In genomic region chr20:37677969-37678610, GRCh38 we compare ENCODE assay signal across 22 cellular contexts.
"Had no signal": no experiment of that assay in that cellular context is flagged by ENCODE, and none has a peak within 500 bp of the region (broad histone marks: within the 10 kb centered on the region; RNA-seq: fewer than 3 reads in every experiment).

No MANE protein-coding gene starts in this region.

- H3K4me1 ChIP-seq: esophagus squamous epithelium, gastroesophageal sphincter, pancreas, testis, tibial nerve had no signal

- DNase-seq: cerebellar nuclear complex; effector memory CD8-positive, alpha-beta T cell; esophagus squamous epithelium; foreskin fibroblast; glutamatergic neuron; immature natural killer cell; kidney; left cardiac atrium; left ventricle myocardium superior; mesendoderm; naive thymus-derived CD4-positive, alpha-beta T cell; pancreas; right cardiac atrium; stimulated activated CD4-positive, alpha-beta T cell treated with anti-CD3 and anti-CD28 coated beads, Interleukin-2, amount 100 ng/mL, for 48 hours; testis had no signal

- H3K36me3 ChIP-seq: esophagus squamous epithelium, gastroesophageal sphincter, pancreas, tibial nerve had no signal

- H3K4me3 Mint-ChIP-seq: dendritic cell treated with granulocyte-macrophage colony-stimulating factor and Interleukin-4, amounts not matched to agents 40 ng/mL and 50 ng/mL, for 4 days; effector memory CD8-positive, alpha-beta T cell; immature natural killer cell; naive thymus-derived CD4-positive, alpha-beta T cell; stimulated activated naive CD8-positive, alpha-beta T cell treated with anti-CD3 and anti-CD28 coated beads, Interleukin-15, Interleukin-2, amounts not matched to agents 100 ng/mL and 50 ng/mL, for 24 hours had no signal

- ATAC-seq: effector memory CD8-positive, alpha-beta T cell; gastroesophageal sphincter; naive thymus-derived CD4-positive, alpha-beta T cell; pancreas had no signal

- H3K27ac ChIP-seq: esophagus squamous epithelium, gastroesophageal sphincter, pancreas, testis, tibial nerve had no signal

- H3K4me3 ChIP-seq: esophagus squamous epithelium, gastroesophageal sphincter, pancreas, smooth muscle cell, testis, tibial nerve had no signal

- FAIRE-seq: colon, kidney, pancreas had no signal

- H3K9me3 Mint-ChIP-seq: dendritic cell treated with granulocyte-macrophage colony-stimulating factor and Interleukin-4, amounts not matched to agents 40 ng/mL and 50 ng/mL, for 4 days; effector memory CD8-positive, alpha-beta T cell; stimulated activated naive CD8-positive, alpha-beta T cell treated with anti-CD3 and anti-CD28 coated beads, Interleukin-15, Interleukin-2, amounts not matched to agents 100 ng/mL and 50 ng/mL, for 24 hours had no signal

- H3K27me3 ChIP-seq: pancreas, testis had no signal

- H3K27ac Mint-ChIP-seq: dendritic cell treated with granulocyte-macrophage colony-stimulating factor and Interleukin-4, amounts not matched to agents 40 ng/mL and 50 ng/mL, for 4 days; immature natural killer cell; naive thymus-derived CD4-positive, alpha-beta T cell; progenitor cell of endocrine pancreas; stimulated activated naive CD8-positive, alpha-beta T cell treated with anti-CD3 and anti-CD28 coated beads, Interleukin-15, Interleukin-2, amounts not matched to agents 100 ng/mL and 50 ng/mL, for 24 hours had no signal

- H3K4me2 ChIP-seq: smooth muscle cell had no signal

- H3K36me3 Mint-ChIP-seq: immature natural killer cell; naive thymus-derived CD4-positive, alpha-beta T cell had no signal

- H3K9me3 ChIP-seq: esophagus squamous epithelium, gastroesophageal sphincter, pancreas, testis, tibial nerve had no signal

- H3K4me1 Mint-ChIP-seq: immature natural killer cell had no signal
